1 cellular context compared by ENCODE assay signal in genomic region chr19:46824887-46825730, GRCh38.
A peak's percentile ranks its signal among the peaks of the same experiment; 100 is the strongest.
TF ChIP-seq lines count a peak whose summit lies in the region.

No MANE protein-coding gene starts in this region.

TF ChIP-seq in HepG2, 621 proteins besides CTCF, POLR2A, EP300 and RAD21 (continued from another document):
- TF ChIP-seq, protein P1, sequence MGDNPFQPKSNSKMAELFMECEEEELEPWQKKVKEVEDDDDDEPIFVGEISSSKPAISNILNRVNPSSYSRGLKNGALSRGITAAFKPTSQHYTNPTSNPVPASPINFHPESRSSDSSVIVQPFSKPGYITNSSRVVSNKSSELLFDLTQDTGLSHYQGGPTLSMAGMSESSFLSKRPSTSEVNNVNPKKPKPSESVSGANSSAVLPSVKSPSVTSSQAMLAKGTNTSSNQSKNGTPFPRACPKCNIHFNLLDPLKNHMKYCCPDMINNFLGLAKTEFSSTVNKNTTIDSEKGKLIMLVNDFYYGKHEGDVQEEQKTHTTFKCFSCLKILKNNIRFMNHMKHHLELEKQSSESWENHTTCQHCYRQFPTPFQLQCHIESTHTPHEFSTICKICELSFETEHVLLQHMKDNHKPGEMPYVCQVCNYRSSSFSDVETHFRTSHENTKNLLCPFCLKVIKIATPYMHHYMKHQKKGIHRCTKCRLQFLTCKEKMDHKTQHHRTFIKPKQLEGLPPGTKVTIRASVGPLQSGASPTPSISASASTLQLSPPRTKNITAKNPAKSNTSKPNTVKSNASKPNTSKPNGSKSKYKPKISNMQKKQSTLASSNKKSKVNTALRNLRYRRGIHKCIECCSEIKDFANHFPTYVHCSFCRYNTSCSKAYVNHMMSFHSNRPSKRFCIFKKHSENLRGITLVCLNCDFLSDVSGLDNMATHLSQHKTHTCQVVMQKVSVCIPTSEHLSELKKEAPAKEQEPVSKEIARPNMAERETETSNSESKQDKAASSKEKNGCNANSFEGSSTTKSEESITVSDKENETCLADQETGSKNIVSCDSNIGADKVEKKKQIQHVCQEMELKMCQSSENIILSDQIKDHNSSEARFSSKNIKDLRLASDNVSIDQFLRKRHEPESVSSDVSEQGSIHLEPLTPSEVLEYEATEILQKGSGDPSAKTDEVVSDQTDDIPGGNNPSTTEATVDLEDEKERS (CRISPR knock-in tag; IDR thresholded peaks at IDR 0.05): no peak
- no peak for TF ChIP-seq POLR2AphosphoS2 (IDR thresholded peaks at IDR 0.05; ENCODE audit: low read depth, low read length)
- TF ChIP-seq KLF16 (CRISPR knock-in tag; IDR thresholded peaks at IDR 0.05): no peak
- TF ChIP-seq CEBPB (IDR thresholded peaks at IDR 0.05; ENCODE audit: borderline replicate concordance, low read depth, low read length): 0 out of 2 replicates have a peak, but pooled peaks have one; percentile 15
- no peak for TF ChIP-seq IRF2 (CRISPR knock-in tag; IDR thresholded peaks at IDR 0.05)
- 0 out of 4 replicates have a peak, but pooled peaks of 1 of the 2 experiments have one; percentile 17 for TF ChIP-seq ATF4 (CRISPR knock-in tag; IDR thresholded peaks at IDR 0.05)
- TF ChIP-seq ZNF644 (CRISPR knock-in tag; IDR thresholded peaks at IDR 0.05; ENCODE audit: low read depth): no peak
- TF ChIP-seq CEBPG (CRISPR knock-in tag; IDR thresholded peaks at IDR 0.05): 0 out of 2 replicates have a peak, but pooled peaks have one; percentile 17
- TF ChIP-seq SUZ12 (IDR thresholded peaks at IDR 0.05; ENCODE audit: low read depth, low read length): no peak
- TF ChIP-seq ZNF768 (CRISPR knock-in tag; IDR thresholded peaks at IDR 0.05): no peak
- no peak for TF ChIP-seq ATM (IDR thresholded peaks at IDR 0.05; ENCODE audit: borderline replicate concordance)
- TF ChIP-seq ZNF30 (CRISPR knock-in tag; IDR thresholded peaks at IDR 0.05): no peak
- TF ChIP-seq KMT2B (CRISPR knock-in tag; IDR thresholded peaks at IDR 0.05): no peak
